1 cellular context compared by ENCODE assay signal in genomic region chr1:112727716-112728115, GRCh38.
TF ChIP-seq lines count a peak whose summit lies in the region.

No MANE protein-coding gene starts in this region.

TF ChIP-seq in IMR-90, 13 proteins besides CTCF, POLR2A, EP300 and RAD21:
- TF ChIP-seq MAZ (IDR thresholded peaks at IDR 0.05; ENCODE audit: borderline replicate concordance, low read depth, low read length) (no peak), FOS (IDR thresholded peaks at IDR 0.05; ENCODE audit: low read depth, low read length) (0 out of 2 replicates have a peak, but pooled peaks have one; percentile 14)
